In the genomic region with DNA sequence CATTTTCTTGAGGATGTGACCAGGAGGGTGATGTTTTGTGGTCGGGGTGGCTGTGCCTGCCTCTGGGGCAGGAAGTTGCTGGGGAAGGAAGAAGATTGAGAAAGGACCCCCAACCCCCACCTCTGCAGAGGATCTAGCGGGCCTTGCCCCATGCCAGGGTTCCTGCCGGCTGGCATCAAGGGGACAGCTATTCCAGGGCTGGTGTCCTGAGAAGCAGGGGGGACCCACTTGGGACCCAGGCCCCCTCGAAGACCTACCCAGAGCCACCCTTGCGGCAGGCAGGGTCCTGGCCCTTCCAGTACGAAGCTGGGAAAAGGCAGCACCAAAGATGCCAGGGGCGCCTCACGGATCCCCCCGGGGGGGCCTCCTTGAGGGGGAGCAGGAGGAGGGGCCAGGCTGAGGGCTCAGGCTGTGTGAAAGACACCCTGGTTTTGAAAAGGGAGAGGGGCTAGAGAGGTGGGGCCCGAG, we compare ENCODE assay signal across 8 cellular contexts. TPM values are rescaled to one million over a fixed set of nuclear protein-coding genes. Genes with fewer than 3 reads are reported as not detected.
DNase-seq lines count a peak whose midpoint lies in the region; ATAC-seq, FAIRE-seq and TF ChIP-seq lines count a peak whose summit lies in the region.

No MANE protein-coding gene starts in this region.

- DNase-seq in GM12892 (ENCODE audit: insufficient read length) (no peak), T-helper 17 cell (peak in 1 of 3 donors; percentile 7), glutamatergic neuron (peak; percentile 12), gastrocnemius medialis (peak in 1 of 2 donors; percentile 26), NCI-H1436 (lab: John Stamatoyannopoulos, UW) (no peak), NAMALWA (ENCODE audit: low spot score) (no peak), anterior cingulate cortex (lab: John Stamatoyannopoulos, UW) (no peak)

- no peak for ATAC-seq in T-helper 17 cell
- ATAC-seq in gastrocnemius medialis, result no peak
- no peak for ATAC-seq in HG03378 (IDR thresholded peaks at IDR 0.05; ENCODE audit: unreplicated experiment)

- peak overlapping the region; percentile 92 for H3K27ac Mint-ChIP-seq in T-helper 17 cell
- H3K27ac Mint-ChIP-seq in glutamatergic neuron (ENCODE audit: unreplicated experiment), result no peak overlapping the region

- no peak for TF ChIP-seq POLR2A in GM12892 (IDR thresholded peaks at IDR 0.05; ENCODE audit: low read depth, low read length)
- no peak for TF ChIP-seq POLR2A in gastrocnemius medialis (IDR thresholded peaks at IDR 0.05)

- H3K4me1 Mint-ChIP-seq in T-helper 17 cell (peaks cover 41% of the 10 kb centered on the region), glutamatergic neuron (ENCODE audit: low read depth, unreplicated experiment) (no peaks in the 10 kb centered on the region)

- H3K36me3 ChIP-seq in gastrocnemius medialis, result no peaks in the 10 kb centered on the region

- peak; percentile 84 for FAIRE-seq in GM12892 (lab: Jason Lieb, UNC)

- in situ Hi-C loops in gastrocnemius medialis (cut with MboI; ENCODE audit: low sequenced_read_pairs in 4 of 4), result no loop called here

- peak overlapping the region in 1 of 4 donors; percentile 19 for H3K4me3 ChIP-seq in gastrocnemius medialis

- H3K9me3 ChIP-seq in T-helper 17 cell (ENCODE audit: control insufficient read depth, low read length, poor library complexity, severe bottlenecking), result no peaks in the 10 kb centered on the region
- no peaks in the 10 kb centered on the region for H3K9me3 ChIP-seq in gastrocnemius medialis

- H3K4me3 Mint-ChIP-seq in T-helper 17 cell (peak overlapping the region; percentile 91), glutamatergic neuron (ENCODE audit: unreplicated experiment) (no peak overlapping the region)

- peaks cover 2% of the 10 kb centered on the region for H3K9me3 Mint-ChIP-seq in glutamatergic neuron (ENCODE audit: unreplicated experiment)

- H3K36me3 Mint-ChIP-seq in T-helper 17 cell (ENCODE audit: low read depth) (no peaks in the 10 kb centered on the region), glutamatergic neuron (ENCODE audit: unreplicated experiment) (no peaks in the 10 kb centered on the region)

- H3K27me3 Mint-ChIP-seq in T-helper 17 cell (no peaks in the 10 kb centered on the region), glutamatergic neuron (ENCODE audit: unreplicated experiment) (peaks cover 2% of the 10 kb centered on the region)

- H3K27me3 ChIP-seq in gastrocnemius medialis, result no peaks in the 10 kb centered on the region

- peaks cover 41 to 42% of the 10 kb centered on the region in 2 donors for H3K4me1 ChIP-seq in gastrocnemius medialis

- TF ChIP-seq CTCF in glutamatergic neuron (IDR thresholded peaks at IDR 0.05; ENCODE audit: partially characterized antibody, unreplicated experiment), result no peak
- no peak for TF ChIP-seq CTCF in gastrocnemius medialis (IDR thresholded peaks at IDR 0.05 in 4 of 5, conservative IDR thresholded peaks at IDR 0.05 in 1 of 5)

- intact Hi-C loops in gastrocnemius medialis (cut with DNase I; ENCODE audit: low total_unique reads), result no loop called here

- H3K27ac ChIP-seq in gastrocnemius medialis, result peak overlapping the region; percentile 18 to 64 (median 42)

RNA-seq across cellular contexts. Expression of gene SH3BP2, which starts 6.6 kb away (rescaled TPM):
- 27.8 TPM for polyA plus RNA-seq in GM12892 (2012; ENCODE audit: missing spikeins)
- total RNA-seq in T-helper 17 cell, result 10 to 100 TPM; 36.0 to 62.0 TPM
- total RNA-seq in glutamatergic neuron (ENCODE audit: unreplicated experiment), result 85.3 TPM
- total RNA-seq in gastrocnemius medialis, result 10 to 100 TPM in 3 of 4 donors, 1 to 10 TPM in 1; 4.8 to 21.5 (median 12.0) TPM

RNA-seq across cellular contexts. Expression of gene TNIP2, which starts 43.3 kb away (rescaled TPM):
- 35.5 TPM for polyA plus RNA-seq in GM12892 (2012; ENCODE audit: missing spikeins)
- total RNA-seq in T-helper 17 cell (10 to 100 TPM; 66.0 to 72.5 TPM), glutamatergic neuron (ENCODE audit: unreplicated experiment) (25.4 TPM), gastrocnemius medialis (10 to 100 TPM; 36.1 to 81.9 (median 66.5) TPM)

RNA-seq across cellular contexts. Expression of gene ADD1, which starts 44.2 kb away (rescaled TPM):
- 77.1 TPM for polyA plus RNA-seq in GM12892 (2012; ENCODE audit: missing spikeins)
- total RNA-seq in T-helper 17 cell (100 to 1,000 TPM; 211 to 228 TPM), glutamatergic neuron (ENCODE audit: unreplicated experiment) (276 TPM), gastrocnemius medialis (100 to 1,000 TPM; 144 to 255 (median 178) TPM)
